Comparison of ENCODE assay signal across 13 cellular contexts in genomic region chr2:191311627-191312026, GRCh38.
DNase-seq lines count a peak whose midpoint lies in the region; ATAC-seq, FAIRE-seq and TF ChIP-seq lines count a peak whose summit lies in the region.
"Had no signal": no experiment of that assay in that cellular context is flagged by ENCODE, and none has a peak within 500 bp of the region (broad histone marks: within the 10 kb centered on the region; RNA-seq: fewer than 3 reads in every experiment).

No MANE protein-coding gene starts in this region.

- FAIRE-seq in kidney (lab: Jason Lieb, UNC) = no peak
- FAIRE-seq: G401.6 had no signal

- H3K9me3 ChIP-seq in psoas muscle = no peaks in the 10 kb centered on the region
- H3K9me3 ChIP-seq in kidney (ENCODE audit: control insufficient read depth in 1 of 2, low read length in 2 of 2) = no peaks in the 10 kb centered on the region

- no peaks in the 10 kb centered on the region for H3K36me3 ChIP-seq in psoas muscle (ENCODE audit: insufficient read depth in 1 of 2, low read depth in 1 of 2)
- no peaks in the 10 kb centered on the region for H3K36me3 ChIP-seq in kidney (ENCODE audit: control insufficient read depth in 1 of 2, insufficient read depth in 2 of 2, low read length in 2 of 2)

- H3K4me1 ChIP-seq in psoas muscle (no peaks in the 10 kb centered on the region), kidney (ENCODE audit: control insufficient read depth in 1 of 2, insufficient read depth in 1 of 2, low read depth in 1 of 2, low read length in 2 of 2) (no peaks in the 10 kb centered on the region)

- WGBS in psoas muscle, 3 donors = 83 to 96% (median 87%) methylated on average over 1 of the region's 1 CpG

- ATAC-seq in HG03097 (IDR thresholded peaks at IDR 0.05; ENCODE audit: low FRiP score, unreplicated experiment) = no peak
- ATAC-seq in psoas muscle = no peak

- H3K27me3 ChIP-seq in psoas muscle (ENCODE audit: insufficient read depth in 3 of 3, low read length in 2 of 3) = no peaks in the 10 kb centered on the region

- DNase-seq in HCEC 1CT (peak; percentile 90), RPMI7951 (ENCODE audit: low read depth) (peak; percentile 83), fibroblast of mammary gland (ENCODE audit: low read depth) (peak; percentile 90), renal cortical epithelial cell (ENCODE audit: low read depth) (peak; percentile 97), psoas muscle (no peak), DMS114 treated with DMSO at 0.1 percent for 48 hours (lab: John Stamatoyannopoulos, UW; ENCODE audit: unreplicated experiment) (no peak), kidney (no peak)
- DNase-seq: NCI-H510A treated with DMSO at 0.1 percent for 48 hours; stimulated activated CD4-positive, alpha-beta T cell treated with anti-CD3 and anti-CD28 coated beads, Interleukin-4, amount 100 ng/mL, for 24 hours; substantia nigra; T-helper 2 cell had no signal

- H3K27ac ChIP-seq in psoas muscle (no peak overlapping the region), kidney (ENCODE audit: low read depth in 2 of 2, low read length in 2 of 2) (no peak overlapping the region)

- TF ChIP-seq CTCF in fibroblast of mammary gland (conservative IDR thresholded peaks at IDR 0.05; ENCODE audit: control insufficient read depth, insufficient read depth, low read depth, low read length) (no peak), psoas muscle (IDR thresholded peaks at IDR 0.05) (no peak), kidney (IDR thresholded peaks at IDR 0.05; ENCODE audit: borderline replicate concordance, extremely low read depth, insufficient read depth) (no peak)

- H3K4me3 ChIP-seq in fibroblast of mammary gland (ENCODE audit: control insufficient read depth, low read depth, low read length) = no peak overlapping the region
- no peak overlapping the region for H3K4me3 ChIP-seq in psoas muscle
- H3K4me3 ChIP-seq in kidney (ENCODE audit: low read length in 2 of 2) = no peak overlapping the region

- H3K9ac ChIP-seq in kidney (ENCODE audit: low read length in 2 of 2) = no peak overlapping the region

- intact Hi-C loops in psoas muscle (cut with DNase I) (no loop called here), kidney (cut with DNase I) (no loop called here)

Comparison
In these comparisons a context has a peak if more than half of its experiments do, and no peak if none do; other contexts are left out.
1. DNase-seq: peak in HCEC 1CT (single experiment), RPMI7951 (single experiment), fibroblast of mammary gland (single experiment) and renal cortical epithelial cell (single experiment); none in psoas muscle (0 of 2), DMS114 treated with DMSO at 0.1 percent for 48 hours (single experiment) and kidney (single experiment).